14 cellular contexts compared by ENCODE assay signal in the genomic region with DNA sequence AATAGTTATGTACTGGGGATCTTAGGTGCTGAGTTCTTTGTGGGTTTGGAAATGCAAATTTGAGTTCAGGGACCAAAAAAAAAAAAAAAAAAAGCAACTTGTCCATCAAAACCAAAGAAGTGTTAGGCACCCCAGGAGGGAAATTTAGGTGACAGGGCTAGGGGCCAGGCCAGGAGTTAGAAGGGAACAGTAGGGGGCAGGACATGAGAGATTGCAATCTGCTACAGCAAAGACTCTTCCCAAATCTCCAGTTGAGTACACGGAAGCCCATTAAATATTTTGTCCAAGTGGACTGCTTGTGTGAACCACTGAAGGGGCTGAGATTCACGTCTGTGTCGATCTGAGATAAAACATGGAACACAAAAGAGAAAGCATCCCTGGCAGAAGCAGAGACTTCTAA. TPM values are rescaled to one million over a fixed set of nuclear protein-coding genes. Genes with fewer than 3 reads are reported as not detected.
DNase-seq lines count a peak whose midpoint lies in the region; TF ChIP-seq lines count a peak whose summit lies in the region.
"Had no signal": no experiment of that assay in that cellular context is flagged by ENCODE, and none has a peak within 500 bp of the region (broad histone marks: within the 10 kb centered on the region; RNA-seq: fewer than 3 reads in every experiment).

No MANE protein-coding gene starts in this region.

- H3K4ac ChIP-seq in H9 (ENCODE audit: low read depth, low read length) (no peak overlapping the region), neuronal stem cell (ENCODE audit: low read length) (no peak overlapping the region)

- no peak overlapping the region for H3K9ac ChIP-seq in H9 (ENCODE audit: extremely low read depth, insufficient read length, low read length)
- H3K9ac ChIP-seq in endodermal cell (ENCODE audit: extremely low read depth, low read length, poor library complexity, severe bottlenecking): no peak overlapping the region
- no peak overlapping the region for H3K9ac ChIP-seq in neuronal stem cell (ENCODE audit: low read depth, low read length, poor library complexity)
- H3K9ac ChIP-seq: BLaER1 had no signal

- no peak overlapping the region for H4K5ac ChIP-seq in H9 (ENCODE audit: insufficient read length, low read depth, low read length)

- H3K27me3 ChIP-seq in H9 (ENCODE audit: insufficient read depth, low read length) (no peaks in the 10 kb centered on the region), endodermal cell (ENCODE audit: control insufficient read depth, insufficient read depth, low read length, poor library complexity, severe bottlenecking) (no peaks in the 10 kb centered on the region), neuronal stem cell (ENCODE audit: control insufficient read depth in 3 of 3, insufficient read depth in 3 of 3, low read depth in 1 of 3, low read length in 3 of 3) (no peaks in the 10 kb centered on the region)
- H3K27me3 ChIP-seq: BLaER1 had no signal

- H2AFZ ChIP-seq in H9 (ENCODE audit: low read length): peak overlapping the region; percentile 48
- peak overlapping the region; percentile 67 for H2AFZ ChIP-seq in neuronal stem cell (ENCODE audit: low read length)

- H3K9me3 Mint-ChIP-seq in H9 (no peaks in the 10 kb centered on the region; a peak in 1 of 5 replicates), endodermal cell (no peaks in the 10 kb centered on the region)
- H3K9me3 Mint-ChIP-seq: IgD-negative memory B cell had no signal

- no peak overlapping the region for H3K23ac ChIP-seq in H9 (ENCODE audit: insufficient read length, low read depth, low read length)
- H3K23ac ChIP-seq in neuronal stem cell (ENCODE audit: low read depth, low read length, poor library complexity): no peak overlapping the region

- no peaks in the 10 kb centered on the region for H3K79me2 ChIP-seq in H9 (ENCODE audit: insufficient read depth, low read length)

- H3K36me3 Mint-ChIP-seq in H9 (ENCODE audit: insufficient read depth in 1 of 3, low read depth in 3 of 3): no peaks in the 10 kb centered on the region
- H3K36me3 Mint-ChIP-seq in endodermal cell (ENCODE audit: low read depth): no peaks in the 10 kb centered on the region
- H3K36me3 Mint-ChIP-seq: IgD-negative memory B cell had no signal

- no peak overlapping the region for H3K4me2 ChIP-seq in H9 (ENCODE audit: insufficient read depth, insufficient read length, low read length)
- H3K4me2 ChIP-seq in neuronal stem cell (ENCODE audit: insufficient read depth, low read length, poor library complexity, severe bottlenecking): no peak overlapping the region
- H3K4me2 ChIP-seq: BLaER1 had no signal

- H3K79me1 ChIP-seq in H9 (ENCODE audit: insufficient read depth, low read depth, low read length, poor library complexity, severe bottlenecking): no peaks in the 10 kb centered on the region
- no peaks in the 10 kb centered on the region for H3K79me1 ChIP-seq in neuronal stem cell (ENCODE audit: low read depth, low read length)

- no peak overlapping the region for H2BK120ac ChIP-seq in H9 (ENCODE audit: low read depth, low read length, poor library complexity, severe bottlenecking)
- no peak overlapping the region for H2BK120ac ChIP-seq in neuronal stem cell (ENCODE audit: low read depth, low read length)

- H3K27ac Mint-ChIP-seq in H9: peak overlapping the region in 2 of 3 experiments; percentile 85 to 97; a peak in 5 of 7 replicates
- peak overlapping the region; percentile 69 for H3K27ac Mint-ChIP-seq in endodermal cell
- H3K27ac Mint-ChIP-seq: IgD-negative memory B cell had no signal

- H3K14ac ChIP-seq in H9 (ENCODE audit: insufficient read depth, low read length): no peak overlapping the region
- H3K14ac ChIP-seq in neuronal stem cell (ENCODE audit: low read length): no peak overlapping the region

- no peak overlapping the region for H3T11ph ChIP-seq in H9 (ENCODE audit: low read length)

- H4K8ac ChIP-seq in H9 (replicated peaks; ENCODE audit: insufficient read length, low read depth, low read length): no peak overlapping the region
- H4K8ac ChIP-seq in neuronal stem cell (ENCODE audit: low read depth, low read length): no peak overlapping the region

- H2AK5ac ChIP-seq in H9 (ENCODE audit: insufficient read length, low read length) (no peak overlapping the region), neuronal stem cell (ENCODE audit: low read depth, low read length) (no peak overlapping the region)

- H2BK12ac ChIP-seq in H9 (ENCODE audit: insufficient read length, low read depth, low read length) (no peak overlapping the region), neuronal stem cell (ENCODE audit: low read length) (no peak overlapping the region)

- no peak overlapping the region for H3K18ac ChIP-seq in H9 (ENCODE audit: insufficient read length, low read depth, low read length)
- no peak overlapping the region for H3K18ac ChIP-seq in neuronal stem cell (ENCODE audit: low read length)

- DNase-seq in NCI-H748 (lab: John Stamatoyannopoulos, UW; ENCODE audit: unreplicated experiment): peak; percentile 4
- no peak for DNase-seq in NCI-H748 treated with DMSO at 0.1 percent for 48 hours (lab: John Stamatoyannopoulos, UW)
- no peak for DNase-seq in H9
- peak; percentile 58 for DNase-seq in endodermal cell
- no peak for DNase-seq in neuronal stem cell (ENCODE audit: low spot score)
- DNase-seq in T-helper 1 cell: no peak
- no peak for DNase-seq in stimulated activated CD4-positive, alpha-beta T cell treated with anti-CD3 and anti-CD28 coated beads, Interleukin-15, amount 100 ng/mL, for 24 hours
- no peak for DNase-seq in DMS53 (lab: John Stamatoyannopoulos, UW)
- DNase-seq: 8988T, AML-193, KG1 had no signal

- H2BK5ac ChIP-seq in H9 (ENCODE audit: insufficient read length, low read length) (no peak overlapping the region), neuronal stem cell (ENCODE audit: low read length) (no peak overlapping the region)

- H3K36me3 ChIP-seq in endodermal cell (ENCODE audit: control insufficient read depth, insufficient read depth, low read length): no peaks in the 10 kb centered on the region
- no peaks in the 10 kb centered on the region for H3K36me3 ChIP-seq in neuronal stem cell (replicated peaks in 1 of 2; ENCODE audit: control insufficient read depth in 2 of 2, insufficient read depth in 2 of 2, low read length in 2 of 2)
- H3K36me3 ChIP-seq: BLaER1 had no signal

- H3K27me3 Mint-ChIP-seq in H9 (ENCODE audit: low read depth) (no peaks in the 10 kb centered on the region), endodermal cell (ENCODE audit: insufficient read depth) (no peaks in the 10 kb centered on the region)
- H3K27me3 Mint-ChIP-seq: IgD-negative memory B cell had no signal

- H3K4me1 ChIP-seq in H9 (ENCODE audit: insufficient read depth, low read length): no peaks in the 10 kb centered on the region; the same call in none of the 2 replicates
- no peaks in the 10 kb centered on the region for H3K4me1 ChIP-seq in endodermal cell (ENCODE audit: control insufficient read depth, insufficient read depth, low read length)
- peaks cover 0 to 22% of the 10 kb centered on the region in 2 donors for H3K4me1 ChIP-seq in neuronal stem cell (ENCODE audit: control insufficient read depth in 2 of 2, insufficient read depth in 1 of 2, low read depth in 1 of 2, low read length in 2 of 2)
- H3K4me1 ChIP-seq: BLaER1 had no signal

- no peaks in the 10 kb centered on the region for H3K23me2 ChIP-seq in H9 (ENCODE audit: insufficient read length, low read depth, low read length, poor library complexity, severe bottlenecking)

- H2BK15ac ChIP-seq in H9 (ENCODE audit: low read depth, low read length) (no peak overlapping the region), neuronal stem cell (ENCODE audit: low read length) (no peak overlapping the region)

- H3K4me3 Mint-ChIP-seq in H9 (no peak overlapping the region), endodermal cell (no peak overlapping the region)

- H2BK20ac ChIP-seq in H9 (ENCODE audit: low read depth, low read length, poor library complexity, severe bottlenecking): no peak overlapping the region

- no peak overlapping the region for H3K56ac ChIP-seq in H9 (ENCODE audit: insufficient read length, low read depth, low read length)

- H3K4me3 ChIP-seq in endodermal cell (ENCODE audit: low read length) (no peak overlapping the region), neuronal stem cell (ENCODE audit: low read length in 2 of 2) (no peak overlapping the region)
- H3K4me3 ChIP-seq: BLaER1 had no signal

- H3K4me1 Mint-ChIP-seq in H9 (peaks cover 16 to 18% of the 10 kb centered on the region in 2 experiments), endodermal cell (peaks cover 6% of the 10 kb centered on the region)
- H3K4me1 Mint-ChIP-seq: IgD-negative memory B cell had no signal

- H4K91ac ChIP-seq in H9 (ENCODE audit: insufficient read length, low read depth, low read length) (no peak overlapping the region), neuronal stem cell (ENCODE audit: low read depth, low read length, poor library complexity) (no peak overlapping the region)

- TF ChIP-seq CTCF in H9 (conservative IDR thresholded peaks at IDR 0.05) (no peak), endodermal cell (conservative IDR thresholded peaks at IDR 0.05) (no peak)

- H3K27ac ChIP-seq in H9 (ENCODE audit: insufficient read length, low read depth, low read length) (no peak overlapping the region), endodermal cell (ENCODE audit: low read depth, low read length) (no peak overlapping the region), neuronal stem cell (replicated peaks; ENCODE audit: low read length) (no peak overlapping the region)
- H3K27ac ChIP-seq: BLaER1 had no signal

- no peaks in the 10 kb centered on the region for H4K20me1 ChIP-seq in H9 (ENCODE audit: control insufficient read depth, insufficient read depth, insufficient read length)
- H4K20me1 ChIP-seq: BLaER1 had no signal

- H3K9me3 ChIP-seq in H9 (ENCODE audit: control insufficient read depth, low read depth, low read length) (no peaks in the 10 kb centered on the region), endodermal cell (ENCODE audit: control insufficient read depth, low read length) (no peaks in the 10 kb centered on the region), neuronal stem cell (replicated peaks in 1 of 2; ENCODE audit: control insufficient read depth in 2 of 2, insufficient read depth in 1 of 2, low read depth in 1 of 2, low read length in 2 of 2) (no peaks in the 10 kb centered on the region)
- H3K9me3 ChIP-seq: BLaER1 had no signal

- no CpG with 5 or more reads among the region's 3 CpGs for WGBS in H9 (ENCODE audit: extremely low coverage, insufficient read length, low lambda C conversion rate)
- 70 to 81% methylated on average over 2 to 3 of the region's 3 CpGs for WGBS in endodermal cell (ENCODE audit: insufficient coverage in 1 of 2, insufficient read length in 1 of 2), 2 experiments
- whole genome bisulfite sequencing in neuronal stem cell (ENCODE audit: extremely low coverage in 2 of 2, insufficient read length in 2 of 2, insufficient replicate concordance in 1 of 2), 2 donors: no CpG with 5 or more reads among the region's 3 CpGs

RNA-seq across cellular contexts. Expression of gene TSPAN19, which starts 52.8 kb away (rescaled TPM):
- total RNA-seq in H9 (2021): not detected in 2 replicates
- total RNA-seq in endodermal cell: not detected
- 2.1 TPM for polyA plus RNA-seq in endodermal cell (2013, experiment 1 of 2)
- 2.3 TPM for polyA plus RNA-seq in endodermal cell (2013, experiment 2 of 2)
- 3.3 TPM for polyA plus RNA-seq in neuronal stem cell (2013, experiment 1 of 2)
- 2.8 TPM for polyA plus RNA-seq in neuronal stem cell (2013, experiment 2 of 2)
- total RNA-seq: HT1080 had no signal
- polyA plus RNA-seq: IgD-negative memory B cell had no signal

RNA-seq across cellular contexts. Expression of gene LRRIQ1, which starts 52.9 kb away (rescaled TPM):
- total RNA-seq in H9 (2021) (0.39 and 0.86 TPM in 2 replicates), endodermal cell (1 to 10 TPM; 2.9 to 6.2 TPM)
- polyA plus RNA-seq in endodermal cell (2013, experiment 1 of 2): 7.9 TPM
- polyA plus RNA-seq in endodermal cell (2013, experiment 2 of 2): 8.3 TPM
- 6.9 TPM for polyA plus RNA-seq in neuronal stem cell (2013, experiment 1 of 2)
- 7.4 TPM for polyA plus RNA-seq in neuronal stem cell (2013, experiment 2 of 2)
- polyA plus RNA-seq: IgD-negative memory B cell had no signal

Comparison
In these comparisons a context has a peak if more than half of its experiments do, and no peak if none do; other contexts are left out.
1. DNase-seq: peak in NCI-H748 (single experiment) and endodermal cell (single experiment); none in NCI-H748 treated with DMSO at 0.1 percent for 48 hours (single experiment), H9 (single experiment), neuronal stem cell (single experiment), T-helper 1 cell (0 of 5), stimulated activated CD4-positive, alpha-beta T cell treated with anti-CD3 and anti-CD28 coated beads, Interleukin-15, amount 100 ng/mL, for 24 hours (single experiment) and DMS53 (single experiment).